In genomic region chr4:81635747-81636146, GRCh38 we compare ENCODE assay signal across 9 cellular contexts.
DNase-seq lines count a peak whose midpoint lies in the region; ATAC-seq and TF ChIP-seq lines count a peak whose summit lies in the region.
"Had no signal": no experiment of that assay in that cellular context is flagged by ENCODE, and none has a peak within 500 bp of the region (broad histone marks: within the 10 kb centered on the region; RNA-seq: fewer than 3 reads in every experiment).

No MANE protein-coding gene starts in this region.

- no peak for TF ChIP-seq CTCF in heart left ventricle (IDR thresholded peaks at IDR 0.05)
- TF ChIP-seq CTCF in Peyer's patch (IDR thresholded peaks at IDR 0.05) = no peak
- TF ChIP-seq CTCF in activated CD8-positive, alpha-beta T cell treated with anti-CD3 and anti-CD28 coated beads for 36 hours (IDR thresholded peaks at IDR 0.05) = no peak

- no peak overlapping the region for H3K9ac ChIP-seq in mesendoderm (ENCODE audit: low read length)

- no peaks in the 10 kb centered on the region for H3K27me3 ChIP-seq in heart left ventricle
- no peaks in the 10 kb centered on the region for H3K27me3 ChIP-seq in Peyer's patch
- no peaks in the 10 kb centered on the region for H3K27me3 ChIP-seq in mesendoderm (ENCODE audit: insufficient read depth, low read length, poor library complexity)

- H3K4me3 Mint-ChIP-seq in activated CD8-positive, alpha-beta T cell treated with anti-CD3 and anti-CD28 coated beads for 36 hours = no peak overlapping the region
- H3K4me3 Mint-ChIP-seq in activated T-helper 2 cell treated with anti-CD3 and anti-CD28 coated beads, Interferon-gamma antibody, Interleukin-2, Interleukin-4, amounts not matched to agents 10 μg/mL and 5 μg/mL and 100 μg/mL, durations not matched to agents 14 hours and 24 hours and 36 hours (ENCODE audit: low read depth) = no peak overlapping the region

- H2BK5ac ChIP-seq in mesendoderm (ENCODE audit: low read length) = no peak overlapping the region

- H3K56ac ChIP-seq in mesendoderm (ENCODE audit: low read length) = no peak overlapping the region

- no peak overlapping the region for H4K5ac ChIP-seq in mesendoderm (ENCODE audit: low read length)

- no peak overlapping the region for H2BK120ac ChIP-seq in mesendoderm (ENCODE audit: low read depth, low read length)

- peak in 3 of 4 donors; percentile 49 to 62 (median 61) for ATAC-seq in heart left ventricle
- peak; percentile 86 for ATAC-seq in HG03175 (IDR thresholded peaks at IDR 0.05; ENCODE audit: unreplicated experiment)
- no peak for ATAC-seq in activated CD8-positive, alpha-beta T cell treated with anti-CD3 and anti-CD28 coated beads for 36 hours

- H3K4me3 ChIP-seq in heart left ventricle = no peak overlapping the region
- no peak overlapping the region for H3K4me3 ChIP-seq in Peyer's patch
- no peak overlapping the region for H3K4me3 ChIP-seq in mesendoderm (ENCODE audit: low read length)

- no peak overlapping the region for H3K27ac Mint-ChIP-seq in activated CD8-positive, alpha-beta T cell treated with anti-CD3 and anti-CD28 coated beads for 36 hours
- H3K27ac Mint-ChIP-seq in activated T-helper 2 cell treated with anti-CD3 and anti-CD28 coated beads, Interferon-gamma antibody, Interleukin-2, Interleukin-4, amounts not matched to agents 10 μg/mL and 5 μg/mL and 100 μg/mL, durations not matched to agents 14 hours and 24 hours and 36 hours = no peak overlapping the region

- no peaks in the 10 kb centered on the region for H3K79me1 ChIP-seq in mesendoderm (ENCODE audit: low read length)

- peaks cover 10% of the 10 kb centered on the region for H3K4me1 Mint-ChIP-seq in activated CD8-positive, alpha-beta T cell treated with anti-CD3 and anti-CD28 coated beads for 36 hours (ENCODE audit: low read depth)
- H3K4me1 Mint-ChIP-seq in activated T-helper 2 cell treated with anti-CD3 and anti-CD28 coated beads, Interferon-gamma antibody, Interleukin-2, Interleukin-4, amounts not matched to agents 10 μg/mL and 5 μg/mL and 100 μg/mL, durations not matched to agents 14 hours and 24 hours and 36 hours (ENCODE audit: low read depth) = peaks cover 1% of the 10 kb centered on the region

- H3K4me1 ChIP-seq in heart left ventricle (peaks cover 0 to 21% (median 0%) of the 10 kb centered on the region in 12 donors), Peyer's patch (peaks cover 0 to 4% (median 0%) of the 10 kb centered on the region in 4 donors), mesendoderm (ENCODE audit: control insufficient read depth, low read depth, low read length) (no peaks in the 10 kb centered on the region)

- peak in 3 of 5 donors; percentile 15 to 53 (median 25) for DNase-seq in heart left ventricle
- no peak for DNase-seq in cardiac septum (ENCODE audit: low spot score)
- DNase-seq in Peyer's patch = peak; percentile 59 to 92 (median 90)
- peak; percentile 41 for DNase-seq in midbrain (lab: John Stamatoyannopoulos, UW)
- DNase-seq in mesendoderm = no peak
- DNase-seq in activated CD8-positive, alpha-beta T cell treated with anti-CD3 and anti-CD28 coated beads for 36 hours = no peak
- DNase-seq in activated T-helper 2 cell treated with anti-CD3 and anti-CD28 coated beads, Interferon-gamma antibody, Interleukin-2, Interleukin-4, amounts not matched to agents 10 μg/mL and 5 μg/mL and 100 μg/mL, durations not matched to agents 14 hours and 24 hours and 36 hours (ENCODE audit: low spot score) = no peak

- no peak overlapping the region for H3K4me2 ChIP-seq in mesendoderm (ENCODE audit: low read length)

- CTCF ChIA-PET in activated CD8-positive, alpha-beta T cell treated with anti-CD3 and anti-CD28 coated beads for 36 hours (lab: Charles Lee) = no interaction called here

- no peaks in the 10 kb centered on the region for H3K27me3 Mint-ChIP-seq in activated CD8-positive, alpha-beta T cell treated with anti-CD3 and anti-CD28 coated beads for 36 hours
- H3K27me3 Mint-ChIP-seq in activated T-helper 2 cell treated with anti-CD3 and anti-CD28 coated beads, Interferon-gamma antibody, Interleukin-2, Interleukin-4, amounts not matched to agents 10 μg/mL and 5 μg/mL and 100 μg/mL, durations not matched to agents 14 hours and 24 hours and 36 hours (ENCODE audit: low read depth) = peaks cover 4% of the 10 kb centered on the region

- no peaks in the 10 kb centered on the region for H3K36me3 ChIP-seq in heart left ventricle
- no peaks in the 10 kb centered on the region for H3K36me3 ChIP-seq in Peyer's patch
- H3K36me3 ChIP-seq in mesendoderm (ENCODE audit: control insufficient read depth, insufficient read depth, low read length) = no peaks in the 10 kb centered on the region

- no peaks in the 10 kb centered on the region for H3K9me3 Mint-ChIP-seq in activated CD8-positive, alpha-beta T cell treated with anti-CD3 and anti-CD28 coated beads for 36 hours
- H3K9me3 Mint-ChIP-seq in activated T-helper 2 cell treated with anti-CD3 and anti-CD28 coated beads, Interferon-gamma antibody, Interleukin-2, Interleukin-4, amounts not matched to agents 10 μg/mL and 5 μg/mL and 100 μg/mL, durations not matched to agents 14 hours and 24 hours and 36 hours = no peaks in the 10 kb centered on the region

- H2BK15ac ChIP-seq in mesendoderm (replicated peaks; ENCODE audit: low read depth) = no peak overlapping the region

- no peak overlapping the region for H4K8ac ChIP-seq in mesendoderm (ENCODE audit: low read depth, low read length)

- no peak overlapping the region for H2AK5ac ChIP-seq in mesendoderm (ENCODE audit: low read length)

- H3K9me3 ChIP-seq in heart left ventricle (no peaks in the 10 kb centered on the region), Peyer's patch (no peaks in the 10 kb centered on the region)

- no peak overlapping the region for H3K23ac ChIP-seq in mesendoderm (ENCODE audit: low read length)

- no peaks in the 10 kb centered on the region for H3K36me3 Mint-ChIP-seq in activated CD8-positive, alpha-beta T cell treated with anti-CD3 and anti-CD28 coated beads for 36 hours (ENCODE audit: low read depth)
- no peaks in the 10 kb centered on the region for H3K36me3 Mint-ChIP-seq in activated T-helper 2 cell treated with anti-CD3 and anti-CD28 coated beads, Interferon-gamma antibody, Interleukin-2, Interleukin-4, amounts not matched to agents 10 μg/mL and 5 μg/mL and 100 μg/mL, durations not matched to agents 14 hours and 24 hours and 36 hours (ENCODE audit: low read depth)

- TF ChIP-seq POLR2A in heart left ventricle (IDR thresholded peaks at IDR 0.05) (no peak), Peyer's patch (IDR thresholded peaks at IDR 0.05) (no peak)

- no peaks in the 10 kb centered on the region for H3K79me2 ChIP-seq in mesendoderm (ENCODE audit: control insufficient read depth, insufficient read depth, low read length)

- no peak overlapping the region for H3K18ac ChIP-seq in mesendoderm (ENCODE audit: low read length)

- no peak overlapping the region for H3K27ac ChIP-seq in heart left ventricle
- H3K27ac ChIP-seq in Peyer's patch = peak overlapping the region; percentile 17 to 55 (median 38)
- H3K27ac ChIP-seq in mesendoderm (ENCODE audit: low read depth, low read length) = no peak overlapping the region
- H3K27ac ChIP-seq: C4-2B had no signal

- 65 to 73% (median 69%) methylated on average over 6 of the region's 6 CpGs for WGBS in heart left ventricle, 4 donors
- no CpG with 5 or more reads among the region's 6 CpGs for WGBS in mesendoderm (ENCODE audit: extremely low coverage, insufficient coverage, low lambda C conversion rate)

- POLR2A ChIA-PET in activated CD8-positive, alpha-beta T cell treated with anti-CD3 and anti-CD28 coated beads for 36 hours (lab: Charles Lee) = no interaction called here

- intact Hi-C loops in heart left ventricle (cut with DNase I) (no loop called here), cardiac septum (cut with DNase I) (no loop called here)
- intact Hi-C loops in activated CD8-positive, alpha-beta T cell treated with anti-CD3 and anti-CD28 coated beads for 36 hours (cut with micrococcal nuclease) = no loop called here
- intact Hi-C loops in activated T-helper 2 cell treated with anti-CD3 and anti-CD28 coated beads, Interferon-gamma antibody, Interleukin-2, Interleukin-4, amounts not matched to agents 10 μg/mL and 5 μg/mL and 100 μg/mL, durations not matched to agents 14 hours and 24 hours and 36 hours (cut with micrococcal nuclease) = no loop called here

- no peak overlapping the region for H3K4ac ChIP-seq in mesendoderm (ENCODE audit: low read depth, low read length)

Comparison
In these comparisons a context has a peak if more than half of its experiments do, and no peak if none do; other contexts are left out.
1. DNase-seq: peak in heart left ventricle (3 of 5), Peyer's patch (3 of 3) and midbrain (single experiment); none in cardiac septum (single experiment), mesendoderm (single experiment), activated CD8-positive, alpha-beta T cell treated with anti-CD3 and anti-CD28 coated beads for 36 hours (single experiment) and activated T-helper 2 cell treated with anti-CD3 and anti-CD28 coated beads, Interferon-gamma antibody, Interleukin-2, Interleukin-4, amounts not matched to agents 10 μg/mL and 5 μg/mL and 100 μg/mL, durations not matched to agents 14 hours and 24 hours and 36 hours (single experiment).
2. H3K27ac ChIP-seq: peak in Peyer's patch (4 of 4); none in heart left ventricle (0 of 12) and mesendoderm (single experiment).